ENCODE assay signal across 8 cellular contexts in genomic region chr7:142478479-142479220, GRCh38.
DNase-seq lines count a peak whose midpoint lies in the region; ATAC-seq and TF ChIP-seq lines count a peak whose summit lies in the region.

No MANE protein-coding gene starts in this region.

- H3K27me3 Mint-ChIP-seq in activated T-helper 1 cell treated with anti-CD3 and anti-CD28 coated beads, Interleukin-12 subunit alpha, Interleukin-12 subunit beta, Interleukin-2, Interleukin-4 antibody, amounts not matched to agents 30 ng/mL and 10 ng/mL and 1 ng/mL, durations not matched to agents 14 hours and 24 hours and 36 hours (ENCODE audit: insufficient read depth) = no peaks in the 10 kb centered on the region
- peaks cover 17% of the 10 kb centered on the region in 2 donors for H3K27me3 Mint-ChIP-seq in stimulated activated naive B cell treated with anti-CD40 and anti-IgM and Interleukin-4, amounts not matched to agents 10 μg/mL and 1 μg/mL and 100 μg/mL, for 72 hours

- no peaks in the 10 kb centered on the region for H3K9me3 ChIP-seq in hepatocyte (ENCODE audit: low read depth)

- peak overlapping the region; percentile 1 for H3K27ac Mint-ChIP-seq in activated T-helper 1 cell treated with anti-CD3 and anti-CD28 coated beads, Interleukin-12 subunit alpha, Interleukin-12 subunit beta, Interleukin-2, Interleukin-4 antibody, amounts not matched to agents 30 ng/mL and 10 ng/mL and 1 ng/mL, durations not matched to agents 14 hours and 24 hours and 36 hours
- no peak overlapping the region for H3K27ac Mint-ChIP-seq in stimulated activated naive B cell treated with anti-CD40 and anti-IgM and Interleukin-4, amounts not matched to agents 10 μg/mL and 1 μg/mL and 100 μg/mL, for 72 hours

- no peak overlapping the region for H2AFZ ChIP-seq in hepatocyte

- H3K4me1 ChIP-seq in hepatocyte (ENCODE audit: insufficient read depth) = no peaks in the 10 kb centered on the region

- ATAC-seq in stimulated activated naive B cell treated with anti-CD40 and anti-IgM and Interleukin-4, amounts not matched to agents 10 μg/mL and 1 μg/mL and 100 μg/mL, for 72 hours (replicated peaks) = peak; percentile 59 to 75

- intact Hi-C loops in activated T-helper 1 cell treated with anti-CD3 and anti-CD28 coated beads, Interleukin-12 subunit alpha, Interleukin-12 subunit beta, Interleukin-2, Interleukin-4 antibody, amounts not matched to agents 30 ng/mL and 10 ng/mL and 1 ng/mL, durations not matched to agents 14 hours and 24 hours and 36 hours (cut with micrococcal nuclease) = no loop called here

- H3K4me1 Mint-ChIP-seq in activated T-helper 1 cell treated with anti-CD3 and anti-CD28 coated beads, Interleukin-12 subunit alpha, Interleukin-12 subunit beta, Interleukin-2, Interleukin-4 antibody, amounts not matched to agents 30 ng/mL and 10 ng/mL and 1 ng/mL, durations not matched to agents 14 hours and 24 hours and 36 hours (ENCODE audit: low read depth) = peaks cover 44% of the 10 kb centered on the region
- H3K4me1 Mint-ChIP-seq in stimulated activated naive B cell treated with anti-CD40 and anti-IgM and Interleukin-4, amounts not matched to agents 10 μg/mL and 1 μg/mL and 100 μg/mL, for 72 hours = peaks cover 17 to 24% of the 10 kb centered on the region in 2 donors

- no peaks in the 10 kb centered on the region for H3K36me3 ChIP-seq in hepatocyte (replicated peaks; ENCODE audit: insufficient read depth, low read depth)

- H3K4me3 ChIP-seq in hepatocyte = no peak overlapping the region

- no peak overlapping the region for H3K27ac ChIP-seq in hepatocyte

- no peak overlapping the region for H3K4me3 Mint-ChIP-seq in activated T-helper 1 cell treated with anti-CD3 and anti-CD28 coated beads, Interleukin-12 subunit alpha, Interleukin-12 subunit beta, Interleukin-2, Interleukin-4 antibody, amounts not matched to agents 30 ng/mL and 10 ng/mL and 1 ng/mL, durations not matched to agents 14 hours and 24 hours and 36 hours
- H3K4me3 Mint-ChIP-seq in stimulated activated naive B cell treated with anti-CD40 and anti-IgM and Interleukin-4, amounts not matched to agents 10 μg/mL and 1 μg/mL and 100 μg/mL, for 72 hours = no peak overlapping the region

- WGBS in hepatocyte (ENCODE audit: low lambda C conversion rate, missing lambda C conversion rate) = 28% methylated on average over 9 of the region's 9 CpGs

- TF ChIP-seq CTCF in AG09319 (IDR thresholded peaks at IDR 0.05; ENCODE audit: low read depth, low read length) (peak; percentile 68), GM10248 (IDR thresholded peaks at IDR 0.05; ENCODE audit: control extremely low read depth, extremely low read depth, low read depth, missing control alignments) (peak; percentile 68), hepatocyte (IDR thresholded peaks at IDR 0.05; ENCODE audit: poor library complexity) (peak; percentile 58)

- DNase-seq in AG09319 (ENCODE audit: extremely low read depth, low read depth) = no peak
- DNase-seq in GM10248 (ENCODE audit: extremely low spot score) = peak; percentile 31
- peak; percentile 69 for DNase-seq in HCEC 1CT
- DNase-seq in LoVo (ENCODE audit: low spot score) = peak; percentile 58
- DNase-seq in activated T-helper 1 cell treated with anti-CD3 and anti-CD28 coated beads, Interleukin-12 subunit alpha, Interleukin-12 subunit beta, Interleukin-2, Interleukin-4 antibody, amounts not matched to agents 30 ng/mL and 10 ng/mL and 1 ng/mL, durations not matched to agents 14 hours and 24 hours and 36 hours (ENCODE audit: low spot score) = peak; percentile 9
- peak; percentile 55 for DNase-seq in hepatocyte (ENCODE audit: low spot score)
- no peak for DNase-seq in stimulated activated naive B cell treated with anti-CD40 and anti-IgM and Interleukin-4, amounts not matched to agents 10 μg/mL and 1 μg/mL and 100 μg/mL, for 72 hours
- DNase-seq in SHP77 treated with DMSO at 0.1 percent for 48 hours (lab: John Stamatoyannopoulos, UW) = no peak

- no peak overlapping the region for H3K4me2 ChIP-seq in hepatocyte

- H3K9me2 ChIP-seq in hepatocyte (replicated peaks; ENCODE audit: insufficient read depth) = no peaks in the 10 kb centered on the region

- POLR2A ChIA-PET in GM10248 (lab: Yijun Ruan, JAX) = no interaction called here

- no peaks in the 10 kb centered on the region for H3K27me3 ChIP-seq in hepatocyte

- no peaks in the 10 kb centered on the region for H3K79me2 ChIP-seq in hepatocyte

- H3K36me3 Mint-ChIP-seq in activated T-helper 1 cell treated with anti-CD3 and anti-CD28 coated beads, Interleukin-12 subunit alpha, Interleukin-12 subunit beta, Interleukin-2, Interleukin-4 antibody, amounts not matched to agents 30 ng/mL and 10 ng/mL and 1 ng/mL, durations not matched to agents 14 hours and 24 hours and 36 hours (ENCODE audit: low read depth) = no peaks in the 10 kb centered on the region
- no peaks in the 10 kb centered on the region for H3K36me3 Mint-ChIP-seq in stimulated activated naive B cell treated with anti-CD40 and anti-IgM and Interleukin-4, amounts not matched to agents 10 μg/mL and 1 μg/mL and 100 μg/mL, for 72 hours

- no peaks in the 10 kb centered on the region for H3K9me3 Mint-ChIP-seq in activated T-helper 1 cell treated with anti-CD3 and anti-CD28 coated beads, Interleukin-12 subunit alpha, Interleukin-12 subunit beta, Interleukin-2, Interleukin-4 antibody, amounts not matched to agents 30 ng/mL and 10 ng/mL and 1 ng/mL, durations not matched to agents 14 hours and 24 hours and 36 hours
- no peaks in the 10 kb centered on the region for H3K9me3 Mint-ChIP-seq in stimulated activated naive B cell treated with anti-CD40 and anti-IgM and Interleukin-4, amounts not matched to agents 10 μg/mL and 1 μg/mL and 100 μg/mL, for 72 hours

- CTCF ChIA-PET in GM10248 (lab: Yijun Ruan, JAX) = interaction anchor here (0.7 to 13.1 kb wide), 21 partner anchors 10 to 162 kb away, joined by 3 to 158 read pairs (median 5); no protein-coding TSS in a partner anchor

- no peaks in the 10 kb centered on the region for H4K20me1 ChIP-seq in hepatocyte (ENCODE audit: insufficient read depth, poor library complexity, severe bottlenecking)

Comparison
In these comparisons a context has a peak if more than half of its experiments do, and no peak if none do; other contexts are left out.
1. DNase-seq: peak in GM10248 (single experiment), HCEC 1CT (single experiment), LoVo (single experiment), activated T-helper 1 cell treated with anti-CD3 and anti-CD28 coated beads, Interleukin-12 subunit alpha, Interleukin-12 subunit beta, Interleukin-2, Interleukin-4 antibody, amounts not matched to agents 30 ng/mL and 10 ng/mL and 1 ng/mL, durations not matched to agents 14 hours and 24 hours and 36 hours (single experiment) and hepatocyte (single experiment); none in AG09319 (single experiment), stimulated activated naive B cell treated with anti-CD40 and anti-IgM and Interleukin-4, amounts not matched to agents 10 μg/mL and 1 μg/mL and 100 μg/mL, for 72 hours (single experiment) and SHP77 treated with DMSO at 0.1 percent for 48 hours (single experiment).
2. Peak in every context shown above with its lines, with median percentiles within 50 percentile points of each other: CTCF ChIP-seq.